ENCODE assay signal across 1 cellular context in the genomic region with DNA sequence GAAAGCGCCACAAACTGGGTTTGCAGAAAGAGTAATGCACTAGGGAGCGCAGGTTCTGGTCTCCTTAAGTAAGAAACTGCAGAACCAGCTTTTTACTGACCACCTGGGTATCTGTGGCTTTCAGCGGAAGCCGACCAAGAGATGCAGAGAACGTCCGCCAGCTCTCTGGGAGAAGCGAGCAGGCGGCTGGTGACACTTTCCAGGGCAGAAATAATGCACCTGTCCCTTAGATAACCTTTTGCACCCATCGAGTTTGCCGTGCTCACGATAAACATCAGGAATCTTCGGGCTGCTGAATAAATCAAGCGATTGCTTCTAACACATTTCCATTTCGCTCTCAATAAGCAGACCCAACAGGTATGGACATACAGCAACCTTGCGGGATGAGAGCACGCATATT.
TF ChIP-seq lines count a peak whose summit lies in the region.

No MANE protein-coding gene starts in this region.

TF ChIP-seq in WTC11, 78 proteins besides CTCF, POLR2A, EP300 and RAD21 (continued from another document):
- TF ChIP-seq, protein P1, sequence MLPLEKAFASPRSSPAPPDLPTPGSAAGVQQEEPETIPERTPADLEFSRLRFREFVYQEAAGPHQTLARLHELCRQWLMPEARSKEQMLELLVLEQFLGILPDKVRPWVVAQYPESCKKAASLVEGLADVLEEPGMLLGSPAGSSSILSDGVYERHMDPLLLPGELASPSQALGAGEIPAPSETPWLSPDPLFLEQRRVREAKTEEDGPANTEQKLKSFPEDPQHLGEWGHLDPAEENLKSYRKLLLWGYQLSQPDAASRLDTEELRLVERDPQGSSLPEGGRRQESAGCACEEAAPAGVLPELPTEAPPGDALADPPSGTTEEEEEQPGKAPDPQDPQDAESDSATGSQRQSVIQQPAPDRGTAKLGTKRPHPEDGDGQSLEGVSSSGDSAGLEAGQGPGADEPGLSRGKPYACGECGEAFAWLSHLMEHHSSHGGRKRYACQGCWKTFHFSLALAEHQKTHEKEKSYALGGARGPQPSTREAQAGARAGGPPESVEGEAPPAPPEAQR (CRISPR knock-in tag; IDR thresholded peaks at IDR 0.05), result no peak
- TF ChIP-seq TP53 (CRISPR knock-in tag; IDR thresholded peaks at IDR 0.05) (no peak), RELA (CRISPR knock-in tag; IDR thresholded peaks at IDR 0.05; ENCODE audit: borderline replicate concordance) (no peak), OVOL2 (CRISPR knock-in tag; IDR thresholded peaks at IDR 0.05; ENCODE audit: borderline replicate concordance) (no peak)
